ENCODE assay signal across 33 cellular contexts in the genomic region with DNA sequence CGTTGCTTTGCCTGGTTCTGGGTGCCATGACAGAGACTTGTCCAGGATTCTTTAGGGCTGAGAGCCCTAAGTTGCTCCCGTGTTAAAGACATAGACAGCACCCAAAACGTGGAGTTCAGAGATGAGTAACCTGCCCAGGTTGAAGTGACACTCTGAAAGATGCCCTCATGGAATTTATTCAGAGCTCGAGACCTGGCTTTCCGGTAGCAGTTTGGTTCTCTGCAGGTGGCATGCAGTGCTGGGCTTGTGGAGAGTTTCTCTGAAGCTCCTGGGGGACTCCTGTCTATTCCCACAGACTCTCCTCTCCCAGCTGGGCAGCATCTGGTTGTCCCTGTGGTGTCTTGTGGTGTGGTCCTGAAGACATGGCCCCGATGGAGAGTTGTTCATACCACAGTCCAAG.
"Had no signal": no experiment of that assay in that cellular context is flagged by ENCODE, and none has a peak within 500 bp of the region (broad histone marks: within the 10 kb centered on the region; RNA-seq: fewer than 3 reads in every experiment).

No MANE protein-coding gene starts in this region.

- FAIRE-seq: astrocyte, endometrium, endothelial cell of umbilical vein had no signal

- H3K4me1 Mint-ChIP-seq: activated B cell treated with CpG ODN at 0.5 μM for 24 hours; activated naive CD4-positive, alpha-beta T cell treated with anti-CD3 and anti-CD28 coated beads, Interleukin-2, amount 10 ng/mL, durations not matched to agents 7 days and 5 days; central memory CD8-positive, alpha-beta T cell had no signal

- H3K4me3 Mint-ChIP-seq: activated B cell treated with CpG ODN at 0.5 μM for 24 hours; activated CD8-positive, alpha-beta T cell treated with anti-CD3 and anti-CD28 coated beads for 36 hours; activated naive CD4-positive, alpha-beta T cell treated with anti-CD3 and anti-CD28 coated beads, Interleukin-2, amount 10 ng/mL, durations not matched to agents 7 days and 5 days; activated naive CD8-positive, alpha-beta T cell; activated T-cell treated with anti-CD3 and anti-CD28 coated beads, Interleukin-2, amount 50 U/mL, for 24 hours; activated T-cell treated with anti-CD3 and anti-CD28 coated beads, Interleukin-2, amount 50 U/mL, for 72 hours; central memory CD8-positive, alpha-beta T cell; effector memory CD8-positive, alpha-beta T cell; T-helper 17 cell; T-helper 2 cell treated with Interferon-gamma antibody and Interleukin-4, amounts not matched to agents 5 μg/mL and 100 μg/mL, for 36 hours had no signal

- H3K27ac Mint-ChIP-seq: activated B cell treated with CpG ODN at 0.5 μM for 24 hours; activated CD8-positive, alpha-beta T cell treated with anti-CD3 and anti-CD28 coated beads for 36 hours; activated naive CD4-positive, alpha-beta T cell treated with anti-CD3 and anti-CD28 coated beads, Interleukin-2, amount 10 ng/mL, durations not matched to agents 7 days and 5 days; activated naive CD8-positive, alpha-beta T cell; activated T-cell treated with anti-CD3 and anti-CD28 coated beads, Interleukin-2, amount 50 U/mL, for 24 hours; activated T-cell treated with anti-CD3 and anti-CD28 coated beads, Interleukin-2, amount 50 U/mL, for 72 hours; effector memory CD8-positive, alpha-beta T cell; T-helper 17 cell; T-helper 2 cell treated with Interferon-gamma antibody and Interleukin-4, amounts not matched to agents 5 μg/mL and 100 μg/mL, for 36 hours had no signal

- H3K4me3 ChIP-seq: esophagus squamous epithelium, gastroesophageal sphincter had no signal

- H3K36me3 Mint-ChIP-seq: activated naive CD4-positive, alpha-beta T cell treated with anti-CD3 and anti-CD28 coated beads, Interleukin-2, amount 10 ng/mL, durations not matched to agents 7 days and 5 days; activated naive CD8-positive, alpha-beta T cell had no signal

- H3K27ac ChIP-seq: brain microvascular endothelial cell, epithelial cell of prostate, esophagus squamous epithelium, gastroesophageal sphincter, WERI-Rb-1 had no signal

- H3K9me3 Mint-ChIP-seq: activated B cell treated with CpG ODN at 0.5 μM for 24 hours; activated CD8-positive, alpha-beta T cell treated with anti-CD3 and anti-CD28 coated beads for 36 hours; activated naive CD4-positive, alpha-beta T cell treated with anti-CD3 and anti-CD28 coated beads, Interleukin-2, amount 10 ng/mL, durations not matched to agents 7 days and 5 days; activated T-cell treated with anti-CD3 and anti-CD28 coated beads, Interleukin-2, amount 50 U/mL, for 24 hours; activated T-cell treated with anti-CD3 and anti-CD28 coated beads, Interleukin-2, amount 50 U/mL, for 72 hours; central memory CD8-positive, alpha-beta T cell; effector memory CD8-positive, alpha-beta T cell; T-helper 2 cell treated with Interferon-gamma antibody and Interleukin-4, amounts not matched to agents 5 μg/mL and 100 μg/mL, for 36 hours had no signal

- H3K27me3 Mint-ChIP-seq: activated CD8-positive, alpha-beta T cell treated with anti-CD3 and anti-CD28 coated beads for 36 hours; activated naive CD8-positive, alpha-beta T cell; activated T-cell treated with anti-CD3 and anti-CD28 coated beads, Interleukin-2, amount 50 U/mL, for 24 hours; central memory CD8-positive, alpha-beta T cell had no signal

- DNase-seq: activated B cell treated with CpG ODN at 0.5 μM for 24 hours; activated CD4-positive, alpha-beta T cell treated with anti-CD3 and anti-CD28 coated beads for 48 hours; activated CD4-positive, alpha-beta T cell treated with anti-CD3 and anti-CD28 coated beads, Interleukin-2, amount 50 U/mL, for 1 hour; activated CD4-positive, alpha-beta T cell treated with anti-CD3 and anti-CD28 coated beads, Interleukin-2, amount 50 U/mL, for 48 hours; activated CD8-positive, alpha-beta memory T cell treated with anti-CD3 and anti-CD28 coated beads, Interleukin-2, amount 50 U/mL, for 48 hours; activated CD8-positive, alpha-beta T cell treated with anti-CD3 and anti-CD28 coated beads for 36 hours; activated gamma-delta T cell; activated naive CD4-positive, alpha-beta T cell; activated naive CD4-positive, alpha-beta T cell treated with anti-CD3 and anti-CD28 coated beads, Interleukin-2, amount 10 ng/mL, durations not matched to agents 7 days and 5 days; activated T-cell treated with anti-CD3 and anti-CD28 coated beads for 4 hours; activated T-cell treated with anti-CD3 and anti-CD28 coated beads, Interleukin-2, amount 50 U/mL, for 24 hours; activated T-cell treated with anti-CD3 and anti-CD28 coated beads, Interleukin-2, amount 50 U/mL, for 72 hours; amniotic stem cell; anterior cingulate cortex; brain microvascular endothelial cell; cortex of kidney; dermis blood vessel endothelial cell; effector CD4-positive, alpha-beta T cell; effector memory CD8-positive, alpha-beta T cell; esophagus squamous epithelium; foreskin melanocyte; T-helper 1 cell; T-helper 17 cell; T1000; WERI-Rb-1 had no signal

- H3K36me3 ChIP-seq: brain microvascular endothelial cell, esophagus squamous epithelium, gastroesophageal sphincter, WERI-Rb-1 had no signal

- H3K9me3 ChIP-seq: esophagus squamous epithelium, gastroesophageal sphincter had no signal

- H3K27me3 ChIP-seq: brain microvascular endothelial cell, gastroesophageal sphincter had no signal
